In the genomic region with DNA sequence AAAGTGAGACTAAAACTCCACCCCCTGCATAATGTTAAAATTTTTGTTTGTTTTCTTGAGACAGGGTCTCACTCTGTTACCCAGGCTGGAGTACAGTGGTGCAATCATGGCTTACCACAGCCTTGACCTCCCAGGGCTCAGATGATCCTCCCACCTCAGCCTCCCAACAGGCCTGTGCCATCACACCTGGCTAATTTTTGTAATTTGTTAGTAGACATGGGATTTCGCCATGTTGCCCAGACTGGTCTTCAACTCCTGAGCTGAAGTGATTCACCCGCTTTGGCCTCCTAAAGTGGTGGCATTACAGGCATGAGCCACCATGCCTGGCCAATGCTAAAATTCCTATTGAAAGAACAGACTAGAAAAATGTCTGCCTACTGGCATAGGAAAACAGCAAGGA, we compare ENCODE assay signal across 1 cellular context.
TF ChIP-seq lines count a peak whose summit lies in the region.

No MANE protein-coding gene starts in this region.

TF ChIP-seq in HepG2, 621 proteins besides CTCF, POLR2A, EP300 and RAD21 (continued from another document):
- no peak for TF ChIP-seq FOXC1 (CRISPR knock-in tag; IDR thresholded peaks at IDR 0.05; ENCODE audit: borderline replicate concordance)
